Comparison of ENCODE assay signal across 10 cellular contexts in the genomic region with DNA sequence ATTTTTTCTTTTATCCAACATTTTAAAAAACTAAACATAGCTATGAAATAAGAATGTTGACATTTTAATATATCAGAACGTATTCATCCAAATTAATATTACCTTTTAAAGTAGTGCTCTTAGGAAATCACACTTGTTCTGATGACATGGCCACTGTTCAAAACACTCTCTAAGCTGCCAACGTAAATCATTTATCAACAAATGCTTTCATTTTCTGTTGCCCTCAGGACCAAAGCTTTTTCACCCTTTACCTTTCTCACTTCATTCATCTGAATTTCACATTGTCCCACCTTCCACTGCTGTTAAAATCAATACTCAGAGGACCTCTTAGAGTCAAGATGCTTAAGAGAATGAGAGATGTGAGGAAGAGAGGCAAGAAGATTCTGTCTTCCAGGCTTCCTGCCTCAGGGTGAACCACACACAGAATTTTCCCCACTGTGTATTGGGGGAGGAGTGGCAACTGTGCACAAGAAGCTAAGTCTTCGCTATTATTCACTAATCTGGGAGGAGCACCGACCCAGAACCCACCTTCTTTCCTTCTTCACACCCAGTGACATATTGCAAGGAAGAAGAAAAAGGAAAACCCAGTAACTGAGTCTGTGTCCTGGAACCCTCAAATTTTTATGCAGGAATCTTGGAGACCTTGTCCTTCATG. TPM values are rescaled to one million over a fixed set of nuclear protein-coding genes. Genes with fewer than 3 reads are reported as not detected.
DNase-seq lines count a peak whose midpoint lies in the region; ATAC-seq, FAIRE-seq and TF ChIP-seq lines count a peak whose summit lies in the region.
"Had no signal": no experiment of that assay in that cellular context is flagged by ENCODE, and none has a peak within 500 bp of the region (broad histone marks: within the 10 kb centered on the region; RNA-seq: fewer than 3 reads in every experiment).

No MANE protein-coding gene starts in this region.

- FAIRE-seq in H54 (lab: Jason Lieb, UNC), result peak; percentile 81

- POLR2A ChIA-PET in WTC11 (lab: Charles Lee), result no interaction called here

- WGBS in liver, result 26% methylated on average over 4 of the region's 4 CpGs

- peaks cover 0 to 2% (median 0%) of the 10 kb centered on the region in 4 donors for H3K36me3 ChIP-seq in liver (ENCODE audit: control insufficient read depth in 4 of 4, insufficient read depth in 3 of 4, low read depth in 1 of 4, low read length in 3 of 4)
- H3K36me3 ChIP-seq: WERI-Rb-1 had no signal

- H3K9me3 Mint-ChIP-seq in WTC11, result peaks cover 8% of the 10 kb centered on the region

- H3K27me3 ChIP-seq in liver (ENCODE audit: control insufficient read depth in 4 of 4, insufficient read depth in 4 of 4, low read length in 3 of 4), result no peaks in the 10 kb centered on the region

- H3K4me3 Mint-ChIP-seq in WTC11, result no peak overlapping the region

- DNase-seq in EH (ENCODE audit: low read depth), result peak; percentile 56
- DNase-seq in H54 (ENCODE audit: insufficient read length, low spot score), result peak; percentile 33
- DNase-seq in WTC11 (ENCODE audit: low spot score), result no peak
- DNase-seq in NCI-H128 (lab: John Stamatoyannopoulos, UW; ENCODE audit: unreplicated experiment), result no peak
- no peak for DNase-seq in activated naive CD4-positive, alpha-beta T cell (lab: John Stamatoyannopoulos, UW)
- DNase-seq in activated effector memory CD4-positive, alpha-beta T cell treated with Interleukin-2 at 50 U/mL for 16 hours, result no peak
- DNase-seq: caudate nucleus, WERI-Rb-1 had no signal

- H3K27me3 Mint-ChIP-seq in WTC11 (ENCODE audit: low read depth), result no peaks in the 10 kb centered on the region

- H3K9ac ChIP-seq in liver (ENCODE audit: low read depth in 1 of 2, low read length in 2 of 2), result peak overlapping the region in 1 of 2 donors; percentile 28

- H3K4me1 Mint-ChIP-seq in WTC11, result peaks cover 31% of the 10 kb centered on the region

- TF ChIP-seq POLR2A in H54 (IDR thresholded peaks at IDR 0.05; ENCODE audit: low read depth, low read length), result no peak

- no peaks in the 10 kb centered on the region for H3K9me3 ChIP-seq in liver (ENCODE audit: control insufficient read depth in 4 of 4, low read length in 3 of 4)

- H3K27ac Mint-ChIP-seq in WTC11, result peak overlapping the region; percentile 22; the same call in 1 of the 2 replicates

- TF ChIP-seq RAD21 in liver (IDR thresholded peaks at IDR 0.05), result no peak

- CTCF ChIA-PET in WTC11 (lab: Charles Lee), result interaction anchor here (1.3 to 1.4 kb wide), 2 partner anchors 9 to 279 kb away, joined by 3 read pairs; no protein-coding TSS in a partner anchor

- peak overlapping the region; percentile 83 to 88 for H3K27ac ChIP-seq in liver (ENCODE audit: low read depth in 1 of 2, low read length in 2 of 2)
- H3K27ac ChIP-seq: WERI-Rb-1 had no signal

- no peak; the same call in 1 of the 2 replicates for ATAC-seq in WTC11
- no peak for ATAC-seq in HG03045 (IDR thresholded peaks at IDR 0.05; ENCODE audit: unreplicated experiment)

- TF ChIP-seq CTCF in WTC11 (IDR thresholded peaks at IDR 0.05) (no peak), liver (IDR thresholded peaks at IDR 0.05; ENCODE audit: low read depth, low read length, missing input control) (no peak)

- peaks cover 9 to 27% (median 17%) of the 10 kb centered on the region in 4 donors for H3K4me1 ChIP-seq in liver (ENCODE audit: control insufficient read depth in 4 of 4, insufficient read depth in 4 of 4, low read length in 3 of 4)

- H3K4me3 ChIP-seq in liver (ENCODE audit: low read depth in 1 of 3, low read length in 3 of 3), result peak overlapping the region; percentile 7 to 66 (median 30)

- peaks cover 21% of the 10 kb centered on the region for H3K36me3 Mint-ChIP-seq in WTC11

TF ChIP-seq in WTC11, 78 proteins besides CTCF, POLR2A, EP300 and RAD21 (continues in another document):
- no peak for TF ChIP-seq CDX4 (CRISPR knock-in tag; IDR thresholded peaks at IDR 0.05; ENCODE audit: borderline replicate concordance)
- TF ChIP-seq, protein P1, sequence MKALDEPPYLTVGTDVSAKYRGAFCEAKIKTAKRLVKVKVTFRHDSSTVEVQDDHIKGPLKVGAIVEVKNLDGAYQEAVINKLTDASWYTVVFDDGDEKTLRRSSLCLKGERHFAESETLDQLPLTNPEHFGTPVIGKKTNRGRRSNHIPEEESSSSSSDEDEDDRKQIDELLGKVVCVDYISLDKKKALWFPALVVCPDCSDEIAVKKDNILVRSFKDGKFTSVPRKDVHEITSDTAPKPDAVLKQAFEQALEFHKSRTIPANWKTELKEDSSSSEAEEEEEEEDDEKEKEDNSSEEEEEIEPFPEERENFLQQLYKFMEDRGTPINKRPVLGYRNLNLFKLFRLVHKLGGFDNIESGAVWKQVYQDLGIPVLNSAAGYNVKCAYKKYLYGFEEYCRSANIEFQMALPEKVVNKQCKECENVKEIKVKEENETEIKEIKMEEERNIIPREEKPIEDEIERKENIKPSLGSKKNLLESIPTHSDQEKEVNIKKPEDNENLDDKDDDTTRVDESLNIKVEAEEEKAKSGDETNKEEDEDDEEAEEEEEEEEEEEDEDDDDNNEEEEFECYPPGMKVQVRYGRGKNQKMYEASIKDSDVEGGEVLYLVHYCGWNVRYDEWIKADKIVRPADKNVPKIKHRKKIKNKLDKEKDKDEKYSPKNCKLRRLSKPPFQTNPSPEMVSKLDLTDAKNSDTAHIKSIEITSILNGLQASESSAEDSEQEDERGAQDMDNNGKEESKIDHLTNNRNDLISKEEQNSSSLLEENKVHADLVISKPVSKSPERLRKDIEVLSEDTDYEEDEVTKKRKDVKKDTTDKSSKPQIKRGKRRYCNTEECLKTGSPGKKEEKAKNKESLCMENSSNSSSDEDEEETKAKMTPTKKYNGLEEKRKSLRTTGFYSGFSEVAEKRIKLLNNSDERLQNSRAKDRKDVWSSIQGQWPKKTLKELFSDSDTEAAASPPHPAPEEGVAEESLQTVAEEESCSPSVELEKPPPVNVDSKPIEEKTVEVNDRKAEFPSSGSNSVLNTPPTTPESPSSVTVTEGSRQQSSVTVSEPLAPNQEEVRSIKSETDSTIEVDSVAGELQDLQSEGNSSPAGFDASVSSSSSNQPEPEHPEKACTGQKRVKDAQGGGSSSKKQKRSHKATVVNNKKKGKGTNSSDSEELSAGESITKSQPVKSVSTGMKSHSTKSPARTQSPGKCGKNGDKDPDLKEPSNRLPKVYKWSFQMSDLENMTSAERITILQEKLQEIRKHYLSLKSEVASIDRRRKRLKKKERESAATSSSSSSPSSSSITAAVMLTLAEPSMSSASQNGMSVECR (CRISPR knock-in tag; IDR thresholded peaks at IDR 0.05; ENCODE audit: borderline replicate concordance), result no peak
- TF ChIP-seq, protein P2, sequence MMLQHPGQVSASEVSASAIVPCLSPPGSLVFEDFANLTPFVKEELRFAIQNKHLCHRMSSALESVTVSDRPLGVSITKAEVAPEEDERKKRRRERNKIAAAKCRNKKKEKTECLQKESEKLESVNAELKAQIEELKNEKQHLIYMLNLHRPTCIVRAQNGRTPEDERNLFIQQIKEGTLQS (CRISPR knock-in tag; conservative IDR thresholded peaks at IDR 0.05), result no peak

TF ChIP-seq in liver, 16 proteins besides CTCF, POLR2A, EP300 and RAD21:
- TF ChIP-seq FOXA1 (IDR thresholded peaks at IDR 0.05) (no peak), HNF4G (IDR thresholded peaks at IDR 0.05) (no peak), TAF1 (conservative IDR thresholded peaks at IDR 0.05) (no peak), EGR1 (IDR thresholded peaks at IDR 0.05; ENCODE audit: low read depth in 2 of 2) (no peak), SP1 (IDR thresholded peaks at IDR 0.05) (peak; percentile 38), YY1 (IDR thresholded peaks at IDR 0.05) (peak; percentile 60), HNF4A (conservative IDR thresholded peaks at IDR 0.05) (peak in 1 of 2 donors; percentile 46), RXRA (IDR thresholded peaks at IDR 0.05) (peak; percentile 42 to 73), JUND (IDR thresholded peaks at IDR 0.05) (no peak), FOXA2 (IDR thresholded peaks at IDR 0.05) (no peak)
- TF ChIP-seq, protein P2 (IDR thresholded peaks at IDR 0.05), result no peak
- TF ChIP-seq, protein P3, sequence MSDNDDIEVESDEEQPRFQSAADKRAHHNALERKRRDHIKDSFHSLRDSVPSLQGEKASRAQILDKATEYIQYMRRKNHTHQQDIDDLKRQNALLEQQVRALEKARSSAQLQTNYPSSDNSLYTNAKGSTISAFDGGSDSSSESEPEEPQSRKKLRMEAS (IDR thresholded peaks at IDR 0.05), result peak; percentile 27

RNA-seq across cellular contexts. Expression of gene HIBADH, which starts 21.0 kb away (rescaled TPM):
- total RNA-seq in WTC11 (2021), result 27.9 to 37.7 TPM (median 37.0 TPM) in 3 replicates
- total RNA-seq in liver, result 10 to 100 TPM; 27.7 to 56.6 TPM
- polyA plus RNA-seq in liver, result 10 to 100 TPM; 59.7 to 78.9 TPM

Comparison
In these comparisons a context has a peak if more than half of its experiments do, and no peak if none do; other contexts are left out.
1. DNase-seq: peak in EH (single experiment) and H54 (single experiment); none in WTC11 (single experiment), NCI-H128 (single experiment), activated naive CD4-positive, alpha-beta T cell (0 of 4) and activated effector memory CD4-positive, alpha-beta T cell treated with Interleukin-2 at 50 U/mL for 16 hours (single experiment).